Comparison of ENCODE assay signal across 6 cellular contexts in the genomic region with DNA sequence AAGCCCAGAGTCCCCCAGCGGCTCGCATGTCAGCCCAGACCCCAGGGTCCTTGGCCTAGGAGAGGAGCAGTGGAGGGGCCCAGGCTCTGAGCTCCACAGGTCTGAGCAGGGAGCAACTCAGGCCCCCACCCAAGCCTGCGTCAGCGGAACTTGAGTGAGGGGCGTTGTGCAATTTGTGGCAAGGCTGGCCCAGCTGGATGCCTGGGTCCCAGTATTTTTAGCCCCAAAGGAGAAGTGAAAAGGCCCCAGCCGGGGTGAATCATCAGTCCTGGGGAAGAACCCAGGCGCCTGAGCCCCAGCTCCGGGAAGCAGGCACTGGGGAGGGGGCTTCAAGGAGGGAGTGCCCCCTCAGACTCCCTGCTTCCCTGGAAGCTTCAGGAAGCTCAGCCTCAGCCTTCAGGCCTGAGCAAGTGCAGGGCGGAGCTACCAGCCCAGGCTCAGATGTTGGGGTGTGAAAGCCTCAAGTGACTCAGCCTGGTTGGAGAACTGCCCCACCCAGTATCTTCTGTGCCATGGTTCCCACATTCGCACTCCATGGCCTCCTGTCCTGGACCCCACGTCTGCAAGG. TPM values are rescaled to one million over a fixed set of nuclear protein-coding genes. Genes with fewer than 3 reads are reported as not detected.
A peak's percentile ranks its signal among the peaks of the same experiment; 100 is the strongest.
DNase-seq lines count a peak whose midpoint lies in the region; ATAC-seq and TF ChIP-seq lines count a peak whose summit lies in the region.

No MANE protein-coding gene starts in this region.

- H3K79me2 ChIP-seq in PC-3 (ENCODE audit: low read length): no peaks in the 10 kb centered on the region

- TF ChIP-seq CTCF in PC-3 (conservative IDR thresholded peaks at IDR 0.05; ENCODE audit: low read depth, low read length) (no peak), coronary artery (IDR thresholded peaks at IDR 0.05) (no peak)

- ATAC-seq in PC-3: no peak
- ATAC-seq in GM18909 (IDR thresholded peaks at IDR 0.05; ENCODE audit: poor library complexity, unreplicated experiment): no peak

- H3K4me1 ChIP-seq in PC-3 (ENCODE audit: insufficient read depth, low read length): peaks cover 38% of the 10 kb centered on the region

- H2AFZ ChIP-seq in PC-3 (ENCODE audit: low read length): no peak overlapping the region

- no peaks in the 10 kb centered on the region for H3K9me3 ChIP-seq in PC-3 (ENCODE audit: low read length)

- H3K4me3 ChIP-seq in PC-3 (ENCODE audit: low read length) (no peak overlapping the region), coronary artery (peak overlapping the region; percentile 17)

- in situ Hi-C loops in ACHN (cut with HindIII; ENCODE audit: low pct_ligation_motif_present, low pct_unique_long_range_greater_than_20kb, low sequenced_read_pairs): no loop called here

- peak overlapping the region; percentile 57 for H3K4me2 ChIP-seq in PC-3 (ENCODE audit: low read length)

- H3K27ac ChIP-seq in PC-3 (ENCODE audit: low read length): peak overlapping the region; percentile 68
- H3K27ac ChIP-seq in coronary artery: peak overlapping the region; percentile 73 to 100

- no peaks in the 10 kb centered on the region for H3F3A ChIP-seq in PC-3 (ENCODE audit: low read length, unreplicated experiment)

- intact Hi-C loops in PC-3 (cut with micrococcal nuclease): no loop called here

- no peaks in the 10 kb centered on the region for H3K9me2 ChIP-seq in PC-3 (replicated peaks; ENCODE audit: low read length)

- peak overlapping the region; percentile 52 for H3K9ac ChIP-seq in PC-3 (ENCODE audit: low read length)

- POLR2A ChIA-PET in PC-3 (lab: Charles Lee; ENCODE audit: unreplicated experiment): interaction anchor here (0.6 to 1.1 kb wide), 3 partner anchors 9 to 56 kb away, joined by 3 to 5 read pairs (median 4); partner anchors contain the start of genes RPS16 and SAMD4B

- no peaks in the 10 kb centered on the region for H4K20me1 ChIP-seq in PC-3 (ENCODE audit: low read length)

- BruUV-seq in PC-3 (replicated peaks; lab: Mats Ljungman, UMichigan): TSS peak; percentile 11

- CTCF ChIA-PET in PC-3 (lab: Charles Lee): interaction anchor here (0.6 kb wide), 1 partner anchor 43 kb away, joined by 13 read pairs; no protein-coding TSS in a partner anchor

- H3K36me3 ChIP-seq in PC-3 (ENCODE audit: low read depth, low read length): no peaks in the 10 kb centered on the region

- no peaks in the 10 kb centered on the region for H3K27me3 ChIP-seq in PC-3 (ENCODE audit: low read length)

- DNase-seq in ACHN (peak; percentile 50), PC-3 (peak; percentile 42), coronary artery (ENCODE audit: low spot score) (no peak), pons (ENCODE audit: low spot score) (peak; percentile 65), retina (no peak)

RNA-seq across cellular contexts. Expression of gene MED29, which starts 7.2 kb away (rescaled TPM):
- total RNA-seq in PC-3 (2014; rRNA removed): 17.0 and 30.1 TPM in 2 replicates

RNA-seq across cellular contexts. Expression of gene PAF1, which starts 7.5 kb away (rescaled TPM):
- 50.7 and 56.6 TPM in 2 replicates for total RNA-seq in PC-3 (2014; rRNA removed)

RNA-seq across cellular contexts. Expression of gene ZFP36, which starts 8.3 kb away (rescaled TPM):
- total RNA-seq in PC-3 (2014; rRNA removed): 32.7 and 68.4 TPM in 2 replicates

RNA-seq across cellular contexts. Expression of gene PLEKHG2, which starts 14.1 kb away (rescaled TPM):
- 8.3 and 10.6 TPM in 2 replicates for total RNA-seq in PC-3 (2014; rRNA removed)

RNA-seq across cellular contexts. Expression of gene RPS16, which starts 37.4 kb away (rescaled TPM):
- total RNA-seq in PC-3 (2014; rRNA removed): 294 and 418 TPM in 2 replicates

Comparison
In these comparisons a context has a peak if more than half of its experiments do, and no peak if none do; other contexts are left out.
1. DNase-seq: peak in ACHN (single experiment), PC-3 (single experiment) and pons (single experiment); none in coronary artery (single experiment) and retina (single experiment).